In the genomic region with DNA sequence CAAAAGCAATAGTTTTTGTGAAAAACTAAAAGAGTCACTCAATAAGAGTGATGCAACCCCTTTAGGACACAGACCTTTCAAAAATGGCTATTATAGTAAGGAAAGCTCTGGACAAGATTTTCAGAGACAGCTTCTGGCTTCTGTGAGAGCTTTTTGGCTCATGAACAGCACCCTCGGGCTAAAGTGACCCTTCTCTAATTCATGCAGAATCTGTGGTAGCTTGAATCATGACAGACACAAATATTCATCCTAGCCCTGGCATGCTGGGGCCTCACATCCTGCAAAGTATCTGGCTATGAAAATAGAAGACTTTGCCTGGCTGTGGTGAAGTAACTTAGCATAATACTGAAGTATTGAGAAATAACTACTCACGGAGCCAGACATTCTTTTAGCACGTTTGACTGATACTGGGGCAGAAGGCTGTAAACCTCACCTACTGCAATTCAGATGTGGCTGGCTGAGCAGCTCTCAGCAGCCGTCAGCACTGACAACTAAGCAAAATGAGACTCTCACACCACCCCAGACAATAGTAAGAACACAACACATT, we compare ENCODE assay signal across 11 cellular contexts.
DNase-seq lines count a peak whose midpoint lies in the region; ATAC-seq and TF ChIP-seq lines count a peak whose summit lies in the region.
"Had no signal": no experiment of that assay in that cellular context is flagged by ENCODE, and none has a peak within 500 bp of the region (broad histone marks: within the 10 kb centered on the region; RNA-seq: fewer than 3 reads in every experiment).

No MANE protein-coding gene starts in this region.

- H3K36me3 Mint-ChIP-seq in endodermal cell (ENCODE audit: low read depth), result peaks cover 6% of the 10 kb centered on the region

- ATAC-seq in left ventricle myocardium superior (peak; percentile 90), HG02571 (IDR thresholded peaks at IDR 0.05; ENCODE audit: unreplicated experiment) (no peak)
- ATAC-seq: Panc1; stimulated activated naive CD8-positive, alpha-beta T cell treated with anti-CD3 and anti-CD28 coated beads, Interleukin-15, amount 100 ng/mL, for 72 hours had no signal

- H3K4me3 Mint-ChIP-seq in endodermal cell, result no peak overlapping the region
- H3K4me3 Mint-ChIP-seq: stimulated activated naive CD8-positive, alpha-beta T cell treated with anti-CD3 and anti-CD28 coated beads, Interleukin-15, amount 100 ng/mL, for 72 hours had no signal

- H3K4me3 ChIP-seq in suprapubic skin, result peak overlapping the region; percentile 18
- H3K4me3 ChIP-seq in endodermal cell (ENCODE audit: low read length), result no peak overlapping the region

- H3K27me3 Mint-ChIP-seq in endodermal cell (ENCODE audit: insufficient read depth), result no peaks in the 10 kb centered on the region

- no peak for TF ChIP-seq CTCF in suprapubic skin (IDR thresholded peaks at IDR 0.05)
- TF ChIP-seq CTCF in endodermal cell (conservative IDR thresholded peaks at IDR 0.05), result no peak

- H3K27me3 ChIP-seq in suprapubic skin, result no peaks in the 10 kb centered on the region
- H3K27me3 ChIP-seq in endodermal cell (ENCODE audit: control insufficient read depth, insufficient read depth, low read length, poor library complexity, severe bottlenecking), result no peaks in the 10 kb centered on the region

- peaks cover 10% of the 10 kb centered on the region for H3K4me1 Mint-ChIP-seq in endodermal cell
- H3K4me1 Mint-ChIP-seq: stimulated activated naive CD8-positive, alpha-beta T cell treated with anti-CD3 and anti-CD28 coated beads, Interleukin-15, amount 100 ng/mL, for 72 hours had no signal

- H3K4me1 ChIP-seq in suprapubic skin, result peaks cover 26% of the 10 kb centered on the region
- peaks cover 8% of the 10 kb centered on the region for H3K4me1 ChIP-seq in endodermal cell (ENCODE audit: control insufficient read depth, insufficient read depth, low read length)

- H3K36me3 ChIP-seq in suprapubic skin, result no peaks in the 10 kb centered on the region
- peaks cover 5% of the 10 kb centered on the region for H3K36me3 ChIP-seq in endodermal cell (ENCODE audit: control insufficient read depth, insufficient read depth, low read length)

- H3K9ac ChIP-seq in endodermal cell (ENCODE audit: extremely low read depth, low read length, poor library complexity, severe bottlenecking), result no peak overlapping the region

- H3K9me3 Mint-ChIP-seq in endodermal cell, result no peaks in the 10 kb centered on the region
- H3K9me3 Mint-ChIP-seq: stimulated activated naive CD8-positive, alpha-beta T cell treated with anti-CD3 and anti-CD28 coated beads, Interleukin-15, amount 100 ng/mL, for 72 hours had no signal

- H3K9me3 ChIP-seq in suprapubic skin, result no peaks in the 10 kb centered on the region
- H3K9me3 ChIP-seq in endodermal cell (ENCODE audit: control insufficient read depth, low read length), result no peaks in the 10 kb centered on the region

- H3K27ac ChIP-seq in suprapubic skin (peak overlapping the region; percentile 86), endodermal cell (ENCODE audit: low read depth, low read length) (no peak overlapping the region)

- DNase-seq in HT1080 (ENCODE audit: low read depth), result peak; percentile 77
- peak; percentile 89 for DNase-seq in astrocyte of the hippocampus (ENCODE audit: low read depth, low spot score)
- DNase-seq in left ventricle myocardium superior, result peak; percentile 32
- DNase-seq in suprapubic skin (ENCODE audit: low spot score in 2 of 2), result no peak
- DNase-seq in nucleus accumbens (lab: John Stamatoyannopoulos, UW), result no peak
- no peak for DNase-seq in retina
- no peak for DNase-seq in endodermal cell
- DNase-seq: activated effector memory CD4-positive, alpha-beta T cell treated with anti-CD3 and anti-CD28 coated beads, Interleukin-2, amount 50 U/mL, for 16 hours; stimulated activated naive CD8-positive, alpha-beta T cell treated with anti-CD3 and anti-CD28 coated beads, Interleukin-15, amount 100 ng/mL, for 72 hours had no signal

- no peak overlapping the region for H3K27ac Mint-ChIP-seq in endodermal cell
- H3K27ac Mint-ChIP-seq: stimulated activated naive CD8-positive, alpha-beta T cell treated with anti-CD3 and anti-CD28 coated beads, Interleukin-15, amount 100 ng/mL, for 72 hours had no signal

- 9% methylated on average over 4 of the region's 4 CpGs for WGBS in suprapubic skin
- WGBS in endodermal cell (ENCODE audit: insufficient coverage in 1 of 2, insufficient read length in 1 of 2), 2 experiments, result 78 to 100% methylated on average over 1 to 4 of the region's 4 CpGs

- intact Hi-C loops in left ventricle myocardium superior (cut with micrococcal nuclease), result no loop called here

- no peak for TF ChIP-seq POLR2A in suprapubic skin (IDR thresholded peaks at IDR 0.05)

- no peak for TF ChIP-seq EP300 in suprapubic skin (IDR thresholded peaks at IDR 0.05)

Comparison
In these comparisons a context has a peak if more than half of its experiments do, and no peak if none do; other contexts are left out.
1. DNase-seq: peak in HT1080 (single experiment), astrocyte of the hippocampus (single experiment) and left ventricle myocardium superior (single experiment); none in suprapubic skin (0 of 2), nucleus accumbens (0 of 56), retina (single experiment) and endodermal cell (single experiment).